1 cellular context compared by ENCODE assay signal in the genomic region with DNA sequence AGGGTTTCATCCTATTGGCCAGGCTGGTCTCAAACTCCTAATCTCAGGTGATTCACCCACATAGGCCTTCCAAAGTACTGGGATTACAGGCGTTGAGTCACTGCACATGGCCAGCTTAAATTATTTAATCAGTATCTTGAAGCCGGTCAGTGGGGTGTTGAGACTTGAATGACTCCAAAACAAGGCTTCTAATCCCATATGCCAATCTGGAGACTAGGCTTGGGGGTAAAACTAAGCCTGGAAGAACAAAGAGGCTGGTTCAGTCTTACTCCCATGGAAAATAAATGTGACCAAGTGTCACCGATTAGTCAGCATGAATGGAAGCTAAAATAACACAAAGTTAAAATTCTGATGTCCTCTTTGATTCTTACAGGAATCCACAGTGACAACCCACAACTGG.
TF ChIP-seq lines count a peak whose summit lies in the region.

No MANE protein-coding gene starts in this region.

TF ChIP-seq in GM23338, 12 proteins besides CTCF, POLR2A, EP300 and RAD21 (continued from another document):
- TF ChIP-seq, protein P1, sequence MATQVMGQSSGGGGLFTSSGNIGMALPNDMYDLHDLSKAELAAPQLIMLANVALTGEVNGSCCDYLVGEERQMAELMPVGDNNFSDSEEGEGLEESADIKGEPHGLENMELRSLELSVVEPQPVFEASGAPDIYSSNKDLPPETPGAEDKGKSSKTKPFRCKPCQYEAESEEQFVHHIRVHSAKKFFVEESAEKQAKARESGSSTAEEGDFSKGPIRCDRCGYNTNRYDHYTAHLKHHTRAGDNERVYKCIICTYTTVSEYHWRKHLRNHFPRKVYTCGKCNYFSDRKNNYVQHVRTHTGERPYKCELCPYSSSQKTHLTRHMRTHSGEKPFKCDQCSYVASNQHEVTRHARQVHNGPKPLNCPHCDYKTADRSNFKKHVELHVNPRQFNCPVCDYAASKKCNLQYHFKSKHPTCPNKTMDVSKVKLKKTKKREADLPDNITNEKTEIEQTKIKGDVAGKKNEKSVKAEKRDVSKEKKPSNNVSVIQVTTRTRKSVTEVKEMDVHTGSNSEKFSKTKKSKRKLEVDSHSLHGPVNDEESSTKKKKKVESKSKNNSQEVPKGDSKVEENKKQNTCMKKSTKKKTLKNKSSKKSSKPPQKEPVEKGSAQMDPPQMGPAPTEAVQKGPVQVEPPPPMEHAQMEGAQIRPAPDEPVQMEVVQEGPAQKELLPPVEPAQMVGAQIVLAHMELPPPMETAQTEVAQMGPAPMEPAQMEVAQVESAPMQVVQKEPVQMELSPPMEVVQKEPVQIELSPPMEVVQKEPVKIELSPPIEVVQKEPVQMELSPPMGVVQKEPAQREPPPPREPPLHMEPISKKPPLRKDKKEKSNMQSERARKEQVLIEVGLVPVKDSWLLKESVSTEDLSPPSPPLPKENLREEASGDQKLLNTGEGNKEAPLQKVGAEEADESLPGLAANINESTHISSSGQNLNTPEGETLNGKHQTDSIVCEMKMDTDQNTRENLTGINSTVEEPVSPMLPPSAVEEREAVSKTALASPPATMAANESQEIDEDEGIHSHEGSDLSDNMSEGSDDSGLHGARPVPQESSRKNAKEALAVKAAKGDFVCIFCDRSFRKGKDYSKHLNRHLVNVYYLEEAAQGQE (IDR thresholded peaks at IDR 0.05; ENCODE audit: unreplicated experiment) = no peak
- TF ChIP-seq STAT1 (IDR thresholded peaks at IDR 0.05; ENCODE audit: unreplicated experiment) = no peak
- no peak for TF ChIP-seq EZH2 (IDR thresholded peaks at IDR 0.05; ENCODE audit: low read depth, unreplicated experiment)
- TF ChIP-seq NANOG (IDR thresholded peaks at IDR 0.05; ENCODE audit: borderline replicate concordance) = no peak
- TF ChIP-seq, protein P2, sequence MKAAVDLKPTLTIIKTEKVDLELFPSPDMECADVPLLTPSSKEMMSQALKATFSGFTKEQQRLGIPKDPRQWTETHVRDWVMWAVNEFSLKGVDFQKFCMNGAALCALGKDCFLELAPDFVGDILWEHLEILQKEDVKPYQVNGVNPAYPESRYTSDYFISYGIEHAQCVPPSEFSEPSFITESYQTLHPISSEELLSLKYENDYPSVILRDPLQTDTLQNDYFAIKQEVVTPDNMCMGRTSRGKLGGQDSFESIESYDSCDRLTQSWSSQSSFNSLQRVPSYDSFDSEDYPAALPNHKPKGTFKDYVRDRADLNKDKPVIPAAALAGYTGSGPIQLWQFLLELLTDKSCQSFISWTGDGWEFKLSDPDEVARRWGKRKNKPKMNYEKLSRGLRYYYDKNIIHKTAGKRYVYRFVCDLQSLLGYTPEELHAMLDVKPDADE (IDR thresholded peaks at IDR 0.05) = no peak
- no peak for TF ChIP-seq ZNF331 (CRISPR knock-in tag; IDR thresholded peaks at IDR 0.05; ENCODE audit: low read depth)
- no peak for TF ChIP-seq EZH2phosphoT487 (IDR thresholded peaks at IDR 0.05; ENCODE audit: unreplicated experiment)
- no peak for TF ChIP-seq CREB1 (CRISPR knock-in tag; IDR thresholded peaks at IDR 0.05; ENCODE audit: low read depth)
- TF ChIP-seq, protein P3, sequence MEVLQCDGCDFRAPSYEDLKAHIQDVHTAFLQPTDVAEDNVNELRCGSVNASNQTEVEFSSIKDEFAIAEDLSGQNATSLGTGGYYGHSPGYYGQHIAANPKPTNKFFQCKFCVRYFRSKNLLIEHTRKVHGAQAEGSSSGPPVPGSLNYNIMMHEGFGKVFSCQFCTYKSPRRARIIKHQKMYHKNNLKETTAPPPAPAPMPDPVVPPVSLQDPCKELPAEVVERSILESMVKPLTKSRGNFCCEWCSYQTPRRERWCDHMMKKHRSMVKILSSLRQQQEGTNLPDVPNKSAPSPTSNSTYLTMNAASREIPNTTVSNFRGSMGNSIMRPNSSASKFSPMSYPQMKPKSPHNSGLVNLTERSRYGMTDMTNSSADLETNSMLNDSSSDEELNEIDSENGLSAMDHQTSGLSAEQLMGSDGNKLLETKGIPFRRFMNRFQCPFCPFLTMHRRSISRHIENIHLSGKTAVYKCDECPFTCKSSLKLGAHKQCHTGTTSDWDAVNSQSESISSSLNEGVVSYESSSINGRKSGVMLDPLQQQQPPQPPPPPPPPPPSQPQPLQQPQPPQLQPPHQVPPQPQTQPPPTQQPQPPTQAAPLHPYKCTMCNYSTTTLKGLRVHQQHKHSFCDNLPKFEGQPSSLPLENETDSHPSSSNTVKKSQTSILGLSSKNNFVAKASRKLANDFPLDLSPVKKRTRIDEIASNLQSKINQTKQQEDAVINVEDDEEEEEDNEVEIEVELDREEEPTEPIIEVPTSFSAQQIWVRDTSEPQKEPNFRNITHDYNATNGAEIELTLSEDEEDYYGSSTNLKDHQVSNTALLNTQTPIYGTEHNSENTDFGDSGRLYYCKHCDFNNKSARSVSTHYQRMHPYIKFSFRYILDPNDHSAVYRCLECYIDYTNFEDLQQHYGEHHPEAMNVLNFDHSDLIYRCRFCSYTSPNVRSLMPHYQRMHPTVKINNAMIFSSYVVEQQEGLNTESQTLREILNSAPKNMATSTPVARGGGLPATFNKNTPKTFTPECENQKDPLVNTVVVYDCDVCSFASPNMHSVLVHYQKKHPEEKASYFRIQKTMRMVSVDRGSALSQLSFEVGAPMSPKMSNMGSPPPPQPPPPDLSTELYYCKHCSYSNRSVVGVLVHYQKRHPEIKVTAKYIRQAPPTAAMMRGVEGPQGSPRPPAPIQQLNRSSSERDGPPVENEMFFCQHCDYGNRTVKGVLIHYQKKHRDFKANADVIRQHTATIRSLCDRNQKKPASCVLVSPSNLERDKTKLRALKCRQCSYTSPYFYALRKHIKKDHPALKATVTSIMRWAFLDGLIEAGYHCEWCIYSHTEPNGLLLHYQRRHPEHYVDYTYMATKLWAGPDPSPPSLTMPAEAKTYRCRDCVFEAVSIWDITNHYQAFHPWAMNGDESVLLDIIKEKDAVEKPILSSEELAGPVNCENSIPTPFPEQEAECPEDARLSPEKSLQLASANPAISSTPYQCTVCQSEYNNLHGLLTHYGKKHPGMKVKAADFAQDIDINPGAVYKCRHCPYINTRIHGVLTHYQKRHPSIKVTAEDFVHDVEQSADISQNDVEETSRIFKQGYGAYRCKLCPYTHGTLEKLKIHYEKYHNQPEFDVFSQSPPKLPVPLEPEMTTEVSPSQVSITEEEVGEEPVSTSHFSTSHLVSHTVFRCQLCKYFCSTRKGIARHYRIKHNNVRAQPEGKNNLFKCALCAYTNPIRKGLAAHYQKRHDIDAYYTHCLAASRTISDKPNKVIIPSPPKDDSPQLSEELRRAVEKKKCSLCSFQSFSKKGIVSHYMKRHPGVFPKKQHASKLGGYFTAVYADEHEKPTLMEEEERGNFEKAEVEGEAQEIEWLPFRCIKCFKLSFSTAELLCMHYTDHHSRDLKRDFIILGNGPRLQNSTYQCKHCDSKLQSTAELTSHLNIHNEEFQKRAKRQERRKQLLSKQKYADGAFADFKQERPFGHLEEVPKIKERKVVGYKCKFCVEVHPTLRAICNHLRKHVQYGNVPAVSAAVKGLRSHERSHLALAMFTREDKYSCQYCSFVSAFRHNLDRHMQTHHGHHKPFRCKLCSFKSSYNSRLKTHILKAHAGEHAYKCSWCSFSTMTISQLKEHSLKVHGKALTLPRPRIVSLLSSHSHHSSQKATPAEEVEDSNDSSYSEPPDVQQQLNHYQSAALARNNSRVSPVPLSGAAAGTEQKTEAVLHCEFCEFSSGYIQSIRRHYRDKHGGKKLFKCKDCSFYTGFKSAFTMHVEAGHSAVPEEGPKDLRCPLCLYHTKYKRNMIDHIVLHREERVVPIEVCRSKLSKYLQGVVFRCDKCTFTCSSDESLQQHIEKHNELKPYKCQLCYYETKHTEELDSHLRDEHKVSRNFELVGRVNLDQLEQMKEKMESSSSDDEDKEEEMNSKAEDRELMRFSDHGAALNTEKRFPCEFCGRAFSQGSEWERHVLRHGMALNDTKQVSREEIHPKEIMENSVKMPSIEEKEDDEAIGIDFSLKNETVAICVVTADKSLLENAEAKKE (CRISPR knock-in tag; IDR thresholded peaks at IDR 0.05) = no peak
- TF ChIP-seq ZNF114 (CRISPR knock-in tag; IDR thresholded peaks at IDR 0.05) = no peak
- TF ChIP-seq POLR2AphosphoS5 (IDR thresholded peaks at IDR 0.05; ENCODE audit: low read depth) = no peak
